ENCODE assay signal across 11 cellular contexts in genomic region chr16:11619327-11619851, GRCh38. TPM values are rescaled to one million over a fixed set of nuclear protein-coding genes. Genes with fewer than 3 reads are reported as not detected.
DNase-seq lines count a peak whose midpoint lies in the region; ATAC-seq lines count a peak whose summit lies in the region.
"Had no signal": no experiment of that assay in that cellular context is flagged by ENCODE, and none has a peak within 500 bp of the region (broad histone marks: within the 10 kb centered on the region; RNA-seq: fewer than 3 reads in every experiment).

No MANE protein-coding gene starts in this region.

- H3K4me3 Mint-ChIP-seq in activated CD4-positive, alpha-beta T cell treated with anti-CD3 and anti-CD28 coated beads for 36 hours = peak overlapping the region; percentile 34
- peak overlapping the region; percentile 40 for H3K4me3 Mint-ChIP-seq in activated naive CD8-positive, alpha-beta T cell

- H3K36me3 Mint-ChIP-seq in activated CD4-positive, alpha-beta T cell treated with anti-CD3 and anti-CD28 coated beads for 36 hours (ENCODE audit: low read depth) = peaks cover 3% of the 10 kb centered on the region
- H3K36me3 Mint-ChIP-seq in activated naive CD8-positive, alpha-beta T cell = peaks cover 3% of the 10 kb centered on the region

- peak; percentile 50 for DNase-seq in activated CD4-positive, alpha-beta T cell treated with anti-CD3 and anti-CD28 coated beads for 36 hours
- no peak for DNase-seq in activated CD4-positive, alpha-beta T cell treated with anti-CD3 and anti-CD28 coated beads, Interleukin-2, amount 50 U/mL, for 4 hours
- peak; percentile 33 for DNase-seq in pons (ENCODE audit: low spot score)
- no peak for DNase-seq in midbrain (lab: John Stamatoyannopoulos, UW)
- DNase-seq in NCI-H1092 treated with DMSO at 0.1 percent for 48 hours (lab: John Stamatoyannopoulos, UW) = no peak
- DNase-seq: NCI-H2081, psoas muscle, transverse colon had no signal

- H3K9me3 Mint-ChIP-seq in activated CD4-positive, alpha-beta T cell treated with anti-CD3 and anti-CD28 coated beads for 36 hours (ENCODE audit: low read depth) = peaks cover 4% of the 10 kb centered on the region
- H3K9me3 Mint-ChIP-seq in activated naive CD8-positive, alpha-beta T cell (ENCODE audit: low read depth) = peaks cover 4% of the 10 kb centered on the region

- CTCF ChIA-PET in activated CD4-positive, alpha-beta T cell treated with anti-CD3 and anti-CD28 coated beads for 36 hours (lab: Charles Lee) = interaction anchor here (0.6 to 0.8 kb wide), 4 partner anchors 17 to 600 kb away, joined by 3 read pairs; no protein-coding TSS in a partner anchor

- intact Hi-C loops in activated CD4-positive, alpha-beta T cell treated with anti-CD3 and anti-CD28 coated beads for 36 hours (cut with DNase I, micrococcal nuclease) = no loop called here

- H3K4me1 Mint-ChIP-seq in activated CD4-positive, alpha-beta T cell treated with anti-CD3 and anti-CD28 coated beads for 36 hours = peaks cover 49% of the 10 kb centered on the region
- H3K4me1 Mint-ChIP-seq in activated naive CD8-positive, alpha-beta T cell (ENCODE audit: low read depth) = peaks cover 65% of the 10 kb centered on the region

- peak; percentile 64 for ATAC-seq in activated CD4-positive, alpha-beta T cell treated with anti-CD3 and anti-CD28 coated beads for 36 hours
- peak; percentile 49 for ATAC-seq in HG03571 (IDR thresholded peaks at IDR 0.05; ENCODE audit: unreplicated experiment)
- ATAC-seq in GM21367 (IDR thresholded peaks at IDR 0.05; ENCODE audit: unreplicated experiment) = no peak

- POLR2A ChIA-PET in activated CD4-positive, alpha-beta T cell treated with anti-CD3 and anti-CD28 coated beads for 36 hours (lab: Charles Lee) = interaction anchor here (0.6 kb wide), 1 partner anchor 213 kb away, joined by 3 read pairs; no protein-coding TSS in a partner anchor

- no peaks in the 10 kb centered on the region for H3K27me3 Mint-ChIP-seq in activated CD4-positive, alpha-beta T cell treated with anti-CD3 and anti-CD28 coated beads for 36 hours
- H3K27me3 Mint-ChIP-seq in activated naive CD8-positive, alpha-beta T cell = no peaks in the 10 kb centered on the region

- peak overlapping the region; percentile 61 for H3K27ac Mint-ChIP-seq in activated CD4-positive, alpha-beta T cell treated with anti-CD3 and anti-CD28 coated beads for 36 hours
- peak overlapping the region; percentile 83 for H3K27ac Mint-ChIP-seq in activated naive CD8-positive, alpha-beta T cell

RNA-seq across cellular contexts. Expression of gene LITAF, which starts 32.7 kb away (rescaled TPM):
- total RNA-seq in activated CD4-positive, alpha-beta T cell treated with anti-CD3 and anti-CD28 coated beads for 36 hours = 100 to 1,000 TPM in 1 of 2 experiments, 10 to 100 TPM in 1; 99.0 to 116 TPM

RNA-seq across cellular contexts. Expression of gene SNN, which starts 48.9 kb away (rescaled TPM):
- total RNA-seq in activated CD4-positive, alpha-beta T cell treated with anti-CD3 and anti-CD28 coated beads for 36 hours = 1 to 10 TPM; 6.0 to 7.2 TPM

Comparison
In these comparisons a context has a peak if more than half of its experiments do, and no peak if none do; other contexts are left out.
1. DNase-seq: peak in activated CD4-positive, alpha-beta T cell treated with anti-CD3 and anti-CD28 coated beads for 36 hours (single experiment) and pons (single experiment); none in activated CD4-positive, alpha-beta T cell treated with anti-CD3 and anti-CD28 coated beads, Interleukin-2, amount 50 U/mL, for 4 hours (0 of 2), midbrain (single experiment) and NCI-H1092 treated with DMSO at 0.1 percent for 48 hours (single experiment).